In genomic region chr17:78532922-78533640, GRCh38 we compare ENCODE assay signal across 1 cellular context.
TF ChIP-seq lines count a peak whose summit lies in the region.

No MANE protein-coding gene starts in this region.

TF ChIP-seq in IMR-90, 13 proteins besides CTCF, POLR2A, EP300 and RAD21 (continued from another document):
- no peak for TF ChIP-seq ELK1 (IDR thresholded peaks at IDR 0.05; ENCODE audit: borderline replicate concordance, low read depth, low read length)
